In the genomic region with DNA sequence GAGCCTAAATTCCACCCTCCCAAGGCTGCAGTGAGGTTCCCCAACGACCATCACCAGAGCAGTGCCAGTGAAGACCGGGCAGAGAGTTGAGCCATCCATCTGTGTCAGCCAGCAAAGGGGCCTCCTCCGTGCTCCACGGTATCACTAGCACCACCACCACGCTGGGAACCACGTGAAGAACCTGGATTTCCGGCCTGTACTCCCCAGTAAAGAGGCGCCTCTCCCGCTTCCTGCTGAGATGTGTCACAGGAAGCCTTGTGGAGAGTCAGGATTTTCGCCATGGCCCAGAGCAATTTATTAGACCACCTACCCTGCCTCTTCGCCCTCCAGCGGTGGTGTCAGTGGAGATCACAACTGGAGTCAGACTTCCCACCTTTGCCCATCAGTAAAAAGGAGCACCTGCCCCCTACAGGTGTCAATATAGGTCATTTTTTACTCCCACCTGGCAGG, we compare ENCODE assay signal across 1 cellular context.
TF ChIP-seq lines count a peak whose summit lies in the region.

No MANE protein-coding gene starts in this region.

TF ChIP-seq in IMR-90, 13 proteins besides CTCF, POLR2A, EP300 and RAD21 (continued from another document):
- TF ChIP-seq, protein P1, sequence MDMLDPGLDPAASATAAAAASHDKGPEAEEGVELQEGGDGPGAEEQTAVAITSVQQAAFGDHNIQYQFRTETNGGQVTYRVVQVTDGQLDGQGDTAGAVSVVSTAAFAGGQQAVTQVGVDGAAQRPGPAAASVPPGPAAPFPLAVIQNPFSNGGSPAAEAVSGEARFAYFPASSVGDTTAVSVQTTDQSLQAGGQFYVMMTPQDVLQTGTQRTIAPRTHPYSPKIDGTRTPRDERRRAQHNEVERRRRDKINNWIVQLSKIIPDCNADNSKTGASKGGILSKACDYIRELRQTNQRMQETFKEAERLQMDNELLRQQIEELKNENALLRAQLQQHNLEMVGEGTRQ (IDR thresholded peaks at IDR 0.05; ENCODE audit: low read depth, low read length) = no peak
- TF ChIP-seq ELK1 (IDR thresholded peaks at IDR 0.05; ENCODE audit: borderline replicate concordance, low read depth, low read length) (no peak), MAFK (IDR thresholded peaks at IDR 0.05; ENCODE audit: low read depth, low read length) (no peak), NFE2L2 (IDR thresholded peaks at IDR 0.05; ENCODE audit: low read depth, low read length) (no peak), BHLHE40 (IDR thresholded peaks at IDR 0.05; ENCODE audit: low read depth, low read length) (no peak), CEBPB (IDR thresholded peaks at IDR 0.05; ENCODE audit: low read depth, low read length) (no peak), RFX5 (IDR thresholded peaks at IDR 0.05; ENCODE audit: low read depth, low read length) (no peak), FOS (IDR thresholded peaks at IDR 0.05; ENCODE audit: low read depth, low read length) (no peak)
